33 cellular contexts compared by ENCODE assay signal in the genomic region with DNA sequence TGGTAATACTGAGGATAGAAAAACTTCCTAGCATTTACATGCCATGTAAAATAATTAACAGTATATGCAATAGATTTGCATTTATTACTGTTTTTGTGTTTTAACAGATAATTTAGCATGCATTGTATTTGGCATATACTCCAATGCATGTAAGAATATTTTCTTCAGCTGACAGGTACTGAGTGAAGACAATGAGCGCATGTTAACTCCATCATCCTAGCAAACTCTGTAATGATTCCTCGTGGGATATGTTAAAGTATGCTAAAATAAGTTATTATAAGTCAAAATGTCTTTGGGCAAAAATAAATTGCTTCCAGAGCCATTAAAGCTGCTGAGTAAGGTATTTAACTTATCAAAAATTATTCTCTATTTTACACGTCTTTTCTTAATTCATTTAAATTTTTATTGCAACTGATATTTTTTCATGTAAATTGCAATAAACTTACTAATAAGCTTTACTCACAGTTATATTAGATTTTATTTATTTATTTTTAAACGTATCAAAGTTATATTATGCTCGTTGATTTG.
"Had no signal": no experiment of that assay in that cellular context is flagged by ENCODE, and none has a peak within 500 bp of the region (broad histone marks: within the 10 kb centered on the region; RNA-seq: fewer than 3 reads in every experiment).

No MANE protein-coding gene starts in this region.

- FAIRE-seq: astrocyte, colon had no signal

- ATAC-seq: activated CD8-positive, alpha-beta T cell treated with anti-CD3 and anti-CD28 coated beads for 36 hours; activated naive CD4-positive, alpha-beta T cell treated with anti-CD3 and anti-CD28 coated beads, Interleukin-2, amount 50 U/mL, for 72 hours; activated T-cell treated with anti-CD3 and anti-CD28 coated beads, Interleukin-2, amount 50 U/mL, for 4 hours; activated T-cell treated with anti-CD3 and anti-CD28 coated beads, Interleukin-2, amount 50 U/mL, for 72 hours; activated T-helper 17 cell treated with anti-CD3 and anti-CD28 coated beads, Interleukin-2, amount 50 U/mL, for 72 hours; body of pancreas had no signal

- H3K27ac ChIP-seq: adrenal gland, body of pancreas, brain microvascular endothelial cell, breast epithelium, VCaP had no signal

- H3K36me3 ChIP-seq: adrenal gland, brain microvascular endothelial cell, breast epithelium had no signal

- H3K9me3 ChIP-seq: adrenal gland, body of pancreas, breast epithelium had no signal

- DNase-seq: activated B cell treated with CpG ODN at 0.5 μM for 24 hours; activated CD4-positive, alpha-beta memory T cell treated with anti-CD3 and anti-CD28 coated beads for 36 hours; activated CD4-positive, alpha-beta T cell treated with anti-CD3 and anti-CD28 coated beads for 4 hours; activated CD4-positive, alpha-beta T cell treated with anti-CD3 and anti-CD28 coated beads, Interleukin-2, amount 10 ng/mL, durations not matched to agents 24 days and 14 days; activated CD4-positive, alpha-beta T cell treated with anti-CD3 and anti-CD28 coated beads, Interleukin-2, amount 50 U/mL, for 1 hour; activated CD4-positive, alpha-beta T cell treated with anti-CD3 and anti-CD28 coated beads, Interleukin-2, amount 50 U/mL, for 4 hours; activated CD4-positive, CD25-positive, alpha-beta regulatory T cell treated with anti-CD3 and anti-CD28 coated beads, Interleukin-2, amount 50 U/mL, for 72 hours; activated CD8-positive, alpha-beta memory T cell treated with anti-CD3 and anti-CD28 coated beads, Interleukin-2, amount 50 U/mL, for 4 hours; activated CD8-positive, alpha-beta T cell treated with anti-CD3 and anti-CD28 coated beads for 36 hours; activated effector memory CD4-positive, alpha-beta T cell treated with anti-CD3 and anti-CD28 coated beads, Interleukin-2, amount 50 U/mL, for 16 hours; activated gamma-delta T cell treated with Interleukin-2 at 50 U/mL for 16 hours; activated naive CD4-positive, alpha-beta T cell; activated naive CD4-positive, alpha-beta T cell treated with anti-CD3 and anti-CD28 coated beads for 36 hours; activated naive CD4-positive, alpha-beta T cell treated with anti-CD3 and anti-CD28 coated beads, Interleukin-2, amount 50 U/mL, for 16 hours; activated naive CD8-positive, alpha-beta T cell treated with anti-CD3 and anti-CD28 coated beads for 36 hours; activated T-cell treated with anti-CD3 and anti-CD28 coated beads for 4 hours; activated T-cell treated with anti-CD3 and anti-CD28 coated beads, Interleukin-2, amount 50 U/mL, for 1 hour; activated T-cell treated with anti-CD3 and anti-CD28 coated beads, Interleukin-2, amount 50 U/mL, for 4 hours; activated T-cell treated with anti-CD3 and anti-CD28 coated beads, Interleukin-2, amount 50 U/mL, for 72 hours; adrenal gland; amniotic stem cell; aorta; body of pancreas; brain microvascular endothelial cell; central memory CD4-positive, alpha-beta T cell; T-helper 2 cell; T-helper 9 cell had no signal

- H3K4me3 ChIP-seq: adrenal gland, body of pancreas, breast epithelium had no signal
